ENCODE assay signal across 19 cellular contexts in the genomic region with DNA sequence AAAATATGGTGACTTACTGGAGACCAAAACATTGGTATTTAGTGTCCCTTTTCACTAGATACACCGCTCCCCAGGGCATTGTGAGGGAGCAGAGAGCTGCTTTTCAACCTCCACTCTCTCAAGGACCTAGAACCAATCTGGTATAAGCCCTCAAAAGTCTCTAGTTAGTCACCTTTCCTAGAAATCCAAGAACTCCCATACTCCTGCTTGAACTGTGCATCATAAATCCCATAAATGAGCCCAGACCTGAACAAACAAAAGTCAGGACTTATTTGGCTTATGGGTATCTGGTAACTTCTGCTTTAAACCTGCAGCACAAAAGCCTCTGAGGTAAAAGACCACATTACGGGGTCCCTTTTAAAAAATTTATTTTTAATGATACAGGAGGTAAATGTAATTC.
"Had no signal": no experiment of that assay in that cellular context is flagged by ENCODE, and none has a peak within 500 bp of the region (broad histone marks: within the 10 kb centered on the region; RNA-seq: fewer than 3 reads in every experiment).

No MANE protein-coding gene starts in this region.

- H3K27ac ChIP-seq: colonic mucosa, epithelial cell of prostate, left lung, neutrophil, tibial artery had no signal

- ATAC-seq: activated CD4-positive, alpha-beta T cell treated with anti-CD3 and anti-CD28 coated beads for 36 hours had no signal

- H3K27ac Mint-ChIP-seq: activated CD4-positive, alpha-beta T cell treated with anti-CD3 and anti-CD28 coated beads for 36 hours; activated naive CD8-positive, alpha-beta T cell treated with anti-CD3 and anti-CD28 coated beads for 36 hours; endodermal cell; memory B cell; naive B cell had no signal

- H3K27me3 Mint-ChIP-seq: activated CD4-positive, alpha-beta T cell treated with anti-CD3 and anti-CD28 coated beads for 36 hours; activated naive CD8-positive, alpha-beta T cell treated with anti-CD3 and anti-CD28 coated beads for 36 hours; memory B cell; naive B cell had no signal

- H3K9me3 Mint-ChIP-seq: activated naive CD8-positive, alpha-beta T cell treated with anti-CD3 and anti-CD28 coated beads for 36 hours; endodermal cell; memory B cell had no signal

- H3K36me3 Mint-ChIP-seq: activated naive CD8-positive, alpha-beta T cell treated with anti-CD3 and anti-CD28 coated beads for 36 hours; memory B cell; naive B cell had no signal

- H3K4me3 Mint-ChIP-seq: activated CD4-positive, alpha-beta T cell treated with anti-CD3 and anti-CD28 coated beads for 36 hours; activated naive CD8-positive, alpha-beta T cell treated with anti-CD3 and anti-CD28 coated beads for 36 hours; endodermal cell; memory B cell; naive B cell had no signal

- H3K4me1 Mint-ChIP-seq: activated CD4-positive, alpha-beta T cell treated with anti-CD3 and anti-CD28 coated beads for 36 hours; activated naive CD8-positive, alpha-beta T cell treated with anti-CD3 and anti-CD28 coated beads for 36 hours; memory B cell; naive B cell had no signal

- DNase-seq: activated CD4-positive, alpha-beta T cell treated with anti-CD3 and anti-CD28 coated beads for 36 hours; activated CD4-positive, alpha-beta T cell treated with anti-CD3 and anti-CD28 coated beads, Interleukin-2, amount 50 U/mL, for 48 hours; activated naive CD8-positive, alpha-beta T cell treated with anti-CD3 and anti-CD28 coated beads for 36 hours; activated T-cell treated with anti-CD3 and anti-CD28 coated beads for 4 hours; central memory CD4-positive, alpha-beta T cell; endodermal cell; hippocampal formation; left lung; naive B cell; stimulated activated CD4-positive, alpha-beta T cell treated with anti-CD3 and anti-CD28 coated beads, Interleukin-12 subunit alpha, Interleukin-12 subunit beta, amount 100 ng/mL, for 4 hours; stimulated activated CD4-positive, alpha-beta T cell treated with anti-CD3 and anti-CD28 coated beads, Interleukin-2, amount 100 ng/mL, for 24 hours; stimulated activated naive CD4-positive, alpha-beta T cell treated with Interleukin-2 at 50 U/mL for 16 hours; SW 1271; T-helper 2 cell; tibial artery had no signal
